ENCODE assay signal across 8 cellular contexts in genomic region chr15:42608110-42608531, GRCh38. TPM values are rescaled to one million over a fixed set of nuclear protein-coding genes. Genes with fewer than 3 reads are reported as not detected.
A peak's percentile ranks its signal among the peaks of the same experiment; 100 is the strongest.
DNase-seq lines count a peak whose midpoint lies in the region; ATAC-seq and TF ChIP-seq lines count a peak whose summit lies in the region.

No MANE protein-coding gene starts in this region.

- peak overlapping the region; percentile 72 for H3K4me3 Mint-ChIP-seq in T-helper 2 cell treated with Interferon-gamma antibody and Interleukin-4, amounts not matched to agents 5 μg/mL and 100 μg/mL, for 36 hours

- TF ChIP-seq CTCF in GM12865 (IDR thresholded peaks at IDR 0.05; ENCODE audit: insufficient read depth, low read depth, low read length, missing control alignments), result no peak

- no peaks in the 10 kb centered on the region for H3K36me3 ChIP-seq in H7 (replicated peaks; ENCODE audit: control insufficient read depth, insufficient read depth, low read length)

- no peak overlapping the region for H3K4me3 ChIP-seq in GM12865 (ENCODE audit: low read depth, low read length)
- H3K4me3 ChIP-seq in H7 (ENCODE audit: insufficient read depth, low read depth, low read length), result no peak overlapping the region

- H3K9me3 Mint-ChIP-seq in T-helper 2 cell treated with Interferon-gamma antibody and Interleukin-4, amounts not matched to agents 5 μg/mL and 100 μg/mL, for 36 hours, result no peaks in the 10 kb centered on the region

- peaks cover 9% of the 10 kb centered on the region for H3K36me3 Mint-ChIP-seq in T-helper 2 cell treated with Interferon-gamma antibody and Interleukin-4, amounts not matched to agents 5 μg/mL and 100 μg/mL, for 36 hours (ENCODE audit: low read depth)

- ATAC-seq in HG03097 (IDR thresholded peaks at IDR 0.05; ENCODE audit: low FRiP score, unreplicated experiment), result peak; percentile 59
- ATAC-seq in GM21390 (IDR thresholded peaks at IDR 0.05; ENCODE audit: unreplicated experiment), result no peak

- DNase-seq in GM12865 (ENCODE audit: low read depth) (peak; percentile 72), erythroblast (lab: John Stamatoyannopoulos, UW) (peak; percentile 19 to 48), NCI-H82 (lab: John Stamatoyannopoulos, UW) (no peak), H7 (no peak)
- peak; percentile 71 for DNase-seq in T-helper 2 cell treated with Interferon-gamma antibody and Interleukin-4, amounts not matched to agents 5 μg/mL and 100 μg/mL, for 36 hours (ENCODE audit: low spot score)
- peak; percentile 14 to 34 for DNase-seq in stimulated activated CD8-positive, alpha-beta memory T cell treated with anti-CD3 and anti-CD28 coated beads, Interleukin-7, amount 100 ng/mL, for 4 hours (ENCODE audit: low read depth in 2 of 2)

- TF ChIP-seq POLR2A in erythroblast (IDR thresholded peaks at IDR 0.05; ENCODE audit: low read length), result no peak

- no peaks in the 10 kb centered on the region for H3K27me3 ChIP-seq in H7 (ENCODE audit: control insufficient read depth, insufficient read depth, low read length)

- peak overlapping the region; percentile 85 for H3K27ac Mint-ChIP-seq in T-helper 2 cell treated with Interferon-gamma antibody and Interleukin-4, amounts not matched to agents 5 μg/mL and 100 μg/mL, for 36 hours

- H3K4me1 Mint-ChIP-seq in T-helper 2 cell treated with Interferon-gamma antibody and Interleukin-4, amounts not matched to agents 5 μg/mL and 100 μg/mL, for 36 hours (ENCODE audit: low read depth), result peaks cover 42% of the 10 kb centered on the region

- no peaks in the 10 kb centered on the region for H3K27me3 Mint-ChIP-seq in T-helper 2 cell treated with Interferon-gamma antibody and Interleukin-4, amounts not matched to agents 5 μg/mL and 100 μg/mL, for 36 hours (ENCODE audit: low read depth)

RNA-seq across cellular contexts. Expression of gene STARD9, which starts 32.7 kb away (rescaled TPM):
- total RNA-seq in H7 (2014; rRNA removed; shearing (Covaris generic)), result 1.4 and 2.8 TPM in 2 replicates

RNA-seq across cellular contexts. Expression of gene HAUS2, which starts 59.5 kb away (rescaled TPM):
- 20.5 and 28.0 TPM in 2 replicates for total RNA-seq in H7 (2014; rRNA removed; shearing (Covaris generic))

RNA-seq across cellular contexts. Expression of gene LRRC57, which starts 59.5 kb away (rescaled TPM):
- total RNA-seq in H7 (2014; rRNA removed; shearing (Covaris generic)), result 8.6 and 10.3 TPM in 2 replicates

Comparison
In these comparisons a context has a peak if more than half of its experiments do, and no peak if none do; other contexts are left out.
1. DNase-seq: peak in GM12865 (single experiment), T-helper 2 cell treated with Interferon-gamma antibody and Interleukin-4, amounts not matched to agents 5 μg/mL and 100 μg/mL, for 36 hours (single experiment), erythroblast (2 of 2) and stimulated activated CD8-positive, alpha-beta memory T cell treated with anti-CD3 and anti-CD28 coated beads, Interleukin-7, amount 100 ng/mL, for 4 hours (2 of 2); none in NCI-H82 (single experiment) and H7 (single experiment).